8 cellular contexts compared by ENCODE assay signal in the genomic region with DNA sequence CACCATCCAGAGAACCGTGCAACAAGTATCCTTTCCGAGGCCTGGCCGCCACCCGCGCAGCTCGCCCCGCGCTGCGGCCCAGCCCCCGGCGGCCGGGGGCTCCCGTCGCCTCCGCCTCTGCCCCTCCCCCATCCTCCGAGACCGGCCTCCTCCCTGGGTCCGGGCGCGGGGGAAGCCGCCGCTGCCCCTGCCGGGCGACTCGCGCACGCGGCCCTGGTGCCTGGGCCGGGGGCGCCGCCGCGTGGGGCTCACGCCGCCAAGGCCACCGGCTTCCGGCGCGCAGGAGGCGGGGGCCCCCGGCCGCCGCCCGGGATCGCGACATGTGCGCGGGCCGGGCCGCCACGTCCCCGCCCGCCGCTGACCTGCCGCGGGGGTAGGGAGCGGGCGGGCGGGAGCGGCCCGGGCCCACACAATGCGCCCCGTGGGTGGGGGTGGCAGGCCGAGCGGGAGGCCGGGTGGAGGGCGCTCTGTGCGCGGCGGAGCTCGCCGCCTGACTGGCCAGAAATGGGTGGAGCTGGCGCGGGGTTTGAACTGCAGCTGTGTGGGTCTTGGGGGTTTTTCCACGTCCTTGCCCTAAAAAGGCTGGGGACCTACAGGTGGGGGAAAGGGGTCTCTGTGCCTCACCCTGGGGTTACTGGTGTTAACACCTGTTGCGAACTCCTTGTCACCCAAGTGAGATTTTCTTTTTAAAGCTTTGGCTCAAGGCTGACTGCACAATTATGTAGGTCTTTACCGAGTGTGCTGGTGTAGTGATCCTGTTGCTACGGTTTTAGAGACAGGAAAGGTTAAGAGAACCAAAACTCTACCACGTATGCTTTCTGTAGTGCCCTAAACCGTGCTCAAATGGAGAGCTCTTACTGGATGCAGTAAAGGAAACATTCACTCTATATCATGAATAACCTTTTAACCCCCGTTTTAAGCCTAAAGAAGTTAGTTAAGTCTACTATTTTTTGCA. TPM values are rescaled to one million over a fixed set of nuclear protein-coding genes. Genes with fewer than 3 reads are reported as not detected.
DNase-seq lines count a peak whose midpoint lies in the region; ATAC-seq and TF ChIP-seq lines count a peak whose summit lies in the region.

No MANE protein-coding gene starts in this region.

- H3K4me3 ChIP-seq in AG10803 (ENCODE audit: low read length) (peak overlapping the region; percentile 80), ovary (peak overlapping the region; percentile 80), tibial nerve (peak overlapping the region; percentile 63 to 80 (median 69))

- intact Hi-C loops in activated naive CD4-positive, alpha-beta T cell treated with anti-CD3 and anti-CD28 coated beads for 36 hours (cut with micrococcal nuclease): loop anchor here (1.0 to 5.0 kb wide), 4 partner anchors 32 to 616 kb away; a partner anchor contains a TSS
- intact Hi-C loops in head of caudate nucleus (cut with DNase I): loop anchor here (2.0 kb wide), 1 partner anchor 32 kb away; a partner anchor contains a TSS
- intact Hi-C loops in ovary (cut with DNase I): loop anchor here in 1 of 4 donors (2.0 kb wide), 1 partner anchor 32 kb away; a partner anchor contains a TSS

- peaks cover 26% of the 10 kb centered on the region for H3K36me3 Mint-ChIP-seq in activated naive CD4-positive, alpha-beta T cell treated with anti-CD3 and anti-CD28 coated beads for 36 hours (ENCODE audit: low read depth)

- no peak for DNase-seq in AG10803 (ENCODE audit: low read depth)
- peak; percentile 33 for DNase-seq in RPMI7951 (ENCODE audit: low read depth)
- DNase-seq in activated naive CD4-positive, alpha-beta T cell treated with anti-CD3 and anti-CD28 coated beads for 36 hours: peak; percentile 38
- peak; percentile 5 to 87 (median 66) for DNase-seq in head of caudate nucleus
- peak; percentile 45 to 74 (median 69) for DNase-seq in ovary
- DNase-seq in tibial nerve (ENCODE audit: low spot score in 2 of 2): peak in 1 of 2 donors; percentile 32

- peak; percentile 31 for ATAC-seq in GM18858 (IDR thresholded peaks at IDR 0.05; ENCODE audit: unreplicated experiment)
- ATAC-seq in HG03066 (IDR thresholded peaks at IDR 0.05; ENCODE audit: low read depth, unreplicated experiment): peak; percentile 46

- H3K27ac ChIP-seq in ovary: peak overlapping the region; percentile 54 to 76
- peak overlapping the region; percentile 81 to 89 (median 86) for H3K27ac ChIP-seq in tibial nerve

- TF ChIP-seq EP300 in ovary (IDR thresholded peaks at IDR 0.05) (no peak), tibial nerve (IDR thresholded peaks at IDR 0.05) (no peak)

- H3K4me3 Mint-ChIP-seq in activated naive CD4-positive, alpha-beta T cell treated with anti-CD3 and anti-CD28 coated beads for 36 hours: peak overlapping the region; percentile 97

- H3K27me3 ChIP-seq in ovary: no peaks in the 10 kb centered on the region
- H3K27me3 ChIP-seq in tibial nerve: no peaks in the 10 kb centered on the region

- peak overlapping the region; percentile 97 for H3K27ac Mint-ChIP-seq in activated naive CD4-positive, alpha-beta T cell treated with anti-CD3 and anti-CD28 coated beads for 36 hours

- TF ChIP-seq POLR2A in ovary (IDR thresholded peaks at IDR 0.05): no peak
- no peak for TF ChIP-seq POLR2A in tibial nerve (IDR thresholded peaks at IDR 0.05)

- H3K36me3 ChIP-seq in ovary (no peaks in the 10 kb centered on the region), tibial nerve (no peaks in the 10 kb centered on the region)

- H3K9me3 Mint-ChIP-seq in activated naive CD4-positive, alpha-beta T cell treated with anti-CD3 and anti-CD28 coated beads for 36 hours: no peaks in the 10 kb centered on the region

- H3K4me1 Mint-ChIP-seq in activated naive CD4-positive, alpha-beta T cell treated with anti-CD3 and anti-CD28 coated beads for 36 hours (ENCODE audit: low read depth): peaks cover 56% of the 10 kb centered on the region

- TF ChIP-seq CTCF in AG10803 (conservative IDR thresholded peaks at IDR 0.05; ENCODE audit: low read length): no peak
- TF ChIP-seq CTCF in ovary (IDR thresholded peaks at IDR 0.05): no peak
- TF ChIP-seq CTCF in tibial nerve (IDR thresholded peaks at IDR 0.05): peak in 1 of 5 experiments; percentile 11

- H3K27me3 Mint-ChIP-seq in activated naive CD4-positive, alpha-beta T cell treated with anti-CD3 and anti-CD28 coated beads for 36 hours (ENCODE audit: low read depth): no peaks in the 10 kb centered on the region

- H3K9me3 ChIP-seq in ovary: no peaks in the 10 kb centered on the region
- H3K9me3 ChIP-seq in tibial nerve: no peaks in the 10 kb centered on the region

- peaks cover 8% of the 10 kb centered on the region for H3K4me1 ChIP-seq in ovary (ENCODE audit: insufficient read depth)
- H3K4me1 ChIP-seq in tibial nerve: peaks cover 0 to 86% (median 39%) of the 10 kb centered on the region in 4 donors

- WGBS in ovary, 3 donors: 0 to 2% (median 1%) methylated on average over 34 to 81 of the region's 81 CpGs
- WGBS in tibial nerve, 2 donors: 0% methylated on average over 16 to 55 of the region's 81 CpGs

- CTCF ChIA-PET in activated naive CD4-positive, alpha-beta T cell treated with anti-CD3 and anti-CD28 coated beads for 36 hours (lab: Charles Lee): interaction anchor here (0.7 to 1.3 kb wide), 4 partner anchors 8 to 35 kb away, joined by 3 to 5 read pairs (median 4); no protein-coding TSS in a partner anchor

RNA-seq across cellular contexts. Expression of a gene that starts 32.3 kb away (rescaled TPM):
- 112 and 127 TPM in 2 replicates for total RNA-seq in RPMI7951 (2014; rRNA removed; shearing (Covaris generic))
- total RNA-seq in activated naive CD4-positive, alpha-beta T cell treated with anti-CD3 and anti-CD28 coated beads for 36 hours: 100 to 1,000 TPM; 105 to 107 TPM
- 10 to 100 TPM; 48.6 to 99.3 (median 77.8) TPM for total RNA-seq in ovary
- polyA plus RNA-seq in ovary: 10 to 100 TPM; 14.9 to 44.2 TPM
- 100 to 1,000 TPM in 1 of 4 donors, 10 to 100 TPM in 3; 58.2 to 106 (median 81.4) TPM for total RNA-seq in tibial nerve
